ENCODE assay signal across 21 cellular contexts in the genomic region with DNA sequence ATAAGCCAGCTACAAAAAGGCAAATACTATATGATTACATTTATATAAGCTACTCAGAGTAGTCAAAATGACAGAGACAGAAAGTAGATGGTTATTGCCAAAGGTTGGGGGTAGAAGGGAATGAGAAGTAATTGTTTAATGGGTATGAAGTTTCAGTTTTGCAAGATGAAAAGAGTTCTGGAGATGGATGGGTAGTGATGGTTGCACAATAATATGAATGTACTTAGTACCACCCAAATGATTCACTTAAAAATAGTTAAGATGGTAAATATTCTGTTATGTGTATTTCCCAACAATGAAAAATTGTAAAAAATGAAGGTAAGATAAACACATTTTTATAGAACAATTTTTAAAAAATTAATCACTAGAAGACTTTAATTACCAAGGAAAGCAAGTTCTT.
DNase-seq lines count a peak whose midpoint lies in the region; ATAC-seq, FAIRE-seq and TF ChIP-seq lines count a peak whose summit lies in the region.
"Had no signal": no experiment of that assay in that cellular context is flagged by ENCODE, and none has a peak within 500 bp of the region (broad histone marks: within the 10 kb centered on the region; RNA-seq: fewer than 3 reads in every experiment).

No MANE protein-coding gene starts in this region.

- intact Hi-C loops in IMR-90 (cut with micrococcal nuclease), result no loop called here
- intact Hi-C loops in K562 (cut with micrococcal nuclease), result no loop called here

- H3K14ac ChIP-seq in IMR-90 (replicated peaks; ENCODE audit: low read depth, low read length), result no peak overlapping the region

- H3K4me3 ChIP-seq in IMR-90 (ENCODE audit: insufficient read depth, low read depth, low read length), result no peak overlapping the region
- no peak overlapping the region for H3K4me3 ChIP-seq in K562
- H3K4me3 ChIP-seq in fibroblast of pulmonary artery (replicated peaks; ENCODE audit: low read depth, low read length), result no peak overlapping the region
- H3K4me3 ChIP-seq: A549; BLaER1 treated with 17β-estradiol and CSF1 and Interleukin-3, amounts not matched to agents 10 nM and 100 nM had no signal

- CTCF ChIA-PET in IMR-90 (lab: Yijun Ruan, JAX), result no interaction called here
- CTCF ChIA-PET in K562 (lab: Yijun Ruan, JAX; ENCODE audit: low intra/inter-chr PET ratio), result no interaction called here

- no peaks in the 10 kb centered on the region for H3K36me3 Mint-ChIP-seq in endothelial cell (ENCODE audit: low read depth, unreplicated experiment)
- H3K36me3 Mint-ChIP-seq: CD8-positive, alpha-beta T cell had no signal

- no peak overlapping the region for H4K5ac ChIP-seq in IMR-90 (ENCODE audit: low read depth, low read length)

- H3K4me2 ChIP-seq in IMR-90 (ENCODE audit: low read depth, low read length) (no peak overlapping the region), K562 (ENCODE audit: insufficient read depth, low read length) (no peak overlapping the region)
- H3K4me2 ChIP-seq: A549; BLaER1 treated with 17β-estradiol and CSF1 and Interleukin-3, amounts not matched to agents 10 nM and 100 nM had no signal

- H3K79me1 ChIP-seq in IMR-90 (ENCODE audit: low read depth in 1 of 2, low read length in 2 of 2), result no peaks in the 10 kb centered on the region

- H4K91ac ChIP-seq in IMR-90 (ENCODE audit: insufficient read depth, low read depth, low read length), result no peak overlapping the region

- H3K23ac ChIP-seq in IMR-90 (ENCODE audit: low read depth, low read length), result no peak overlapping the region

- H3K79me2 ChIP-seq in K562 (ENCODE audit: control insufficient read depth, insufficient read depth, low read length), result no peaks in the 10 kb centered on the region

- no peak overlapping the region for H3K27ac ChIP-seq in IMR-90 (ENCODE audit: insufficient read depth, low read length)
- no peak overlapping the region for H3K27ac ChIP-seq in K562 (ENCODE audit: extremely low read depth, low read depth, low read length)
- H3K27ac ChIP-seq: 22Rv1; A549; BLaER1 treated with 17β-estradiol and CSF1 and Interleukin-3, amounts not matched to agents 10 nM and 100 nM; C4-2B had no signal

- H2BK15ac ChIP-seq in IMR-90 (ENCODE audit: low read depth, low read length), result no peak overlapping the region

- H4K20me1 ChIP-seq in IMR-90 (ENCODE audit: insufficient read depth, low read length) (no peaks in the 10 kb centered on the region), K562 (replicated peaks; ENCODE audit: control insufficient read depth, insufficient read depth, low read length) (no peaks in the 10 kb centered on the region)
- H4K20me1 ChIP-seq: BLaER1 treated with 17β-estradiol and CSF1 and Interleukin-3, amounts not matched to agents 10 nM and 100 nM had no signal

- no peak overlapping the region for H2BK20ac ChIP-seq in IMR-90 (ENCODE audit: low read depth, low read length)

- H3K4me1 Mint-ChIP-seq in endothelial cell (ENCODE audit: unreplicated experiment), result no peaks in the 10 kb centered on the region
- H3K4me1 Mint-ChIP-seq: B cell had no signal

- TF ChIP-seq CTCF in IMR-90 (conservative IDR thresholded peaks at IDR 0.05; ENCODE audit: low read depth, low read length) (no peak), K562 (IDR thresholded peaks at IDR 0.05 in 2 of 3, conservative IDR thresholded peaks at IDR 0.05 in 1 of 3; ENCODE audit: insufficient read depth in 2 of 3, low read depth in 1 of 3, low read length in 3 of 3) (no peak), fibroblast of pulmonary artery (IDR thresholded peaks at IDR 0.05; ENCODE audit: low read length, missing control alignments) (no peak), omental fat pad (IDR thresholded peaks at IDR 0.05) (no peak), endothelial cell (IDR thresholded peaks at IDR 0.05; ENCODE audit: unreplicated experiment) (no peak)

- H3K9me1 ChIP-seq in IMR-90 (ENCODE audit: insufficient read depth, low read length) (no peaks in the 10 kb centered on the region), K562 (ENCODE audit: control insufficient read depth, insufficient read depth, low read length) (no peaks in the 10 kb centered on the region)

- POLR2A ChIA-PET in IMR-90 (lab: Charles Lee; ENCODE audit: unreplicated experiment), result interaction anchor here (0.6 kb wide), 1 partner anchor 46 kb away, joined by 3 read pairs; no protein-coding TSS in a partner anchor
- POLR2A ChIA-PET in K562 (lab: Yijun Ruan, JAX), result no interaction called here

- no peak for ATAC-seq in IMR-90 (ENCODE audit: low read depth)
- no peak for ATAC-seq in K562
- ATAC-seq in omental fat pad (ENCODE audit: low FRiP score), result peak; percentile 66
- no peak for ATAC-seq in GM21576 (IDR thresholded peaks at IDR 0.05; ENCODE audit: unreplicated experiment)
- ATAC-seq: A549; CD8-positive, alpha-beta T cell had no signal

- H3K4me1 ChIP-seq in IMR-90 (ENCODE audit: control insufficient read depth, insufficient read depth, low read length), result no peaks in the 10 kb centered on the region
- no peaks in the 10 kb centered on the region for H3K4me1 ChIP-seq in K562 (replicated peaks in 1 of 2; ENCODE audit: control insufficient read depth in 2 of 2, insufficient read depth in 2 of 2, low read length in 2 of 2)
- H3K4me1 ChIP-seq: A549; BLaER1 treated with 17β-estradiol and CSF1 and Interleukin-3, amounts not matched to agents 10 nM and 100 nM; Caco-2 had no signal

- H2AFZ ChIP-seq in IMR-90 (replicated peaks; ENCODE audit: low read length, poor library complexity), result no peak overlapping the region
- no peak overlapping the region for H2AFZ ChIP-seq in K562 (ENCODE audit: low read depth, low read length)

- H3K27me3 Mint-ChIP-seq in endothelial cell (ENCODE audit: unreplicated experiment), result no peaks in the 10 kb centered on the region
- H3K27me3 Mint-ChIP-seq: B cell; CD4-positive, alpha-beta T cell had no signal

- dilution Hi-C loops in IMR-90 (cut with HindIII; ENCODE audit: low sequenced_read_pairs, unreplicated experiment), result no loop called here

- no peak overlapping the region for H3K27ac Mint-ChIP-seq in endothelial cell (ENCODE audit: unreplicated experiment)
- H3K27ac Mint-ChIP-seq: B cell; CD4-positive, alpha-beta T cell; CD8-positive, alpha-beta T cell had no signal

- H2BK5ac ChIP-seq in IMR-90 (ENCODE audit: low read depth, low read length, poor library complexity, severe bottlenecking), result no peak overlapping the region

- no peak overlapping the region for H3K56ac ChIP-seq in IMR-90 (ENCODE audit: extremely low read depth, insufficient read depth, low read length)

- H3K4ac ChIP-seq in IMR-90 (ENCODE audit: low read depth, low read length), result no peak overlapping the region

- H2AK9ac ChIP-seq in IMR-90 (replicated peaks; ENCODE audit: low read depth, low read length, poor library complexity), result no peak overlapping the region

- no peak overlapping the region for H3K18ac ChIP-seq in IMR-90 (ENCODE audit: low read depth, low read length)

- no peak for DNase-seq in IMR-90
- DNase-seq in K562 (ENCODE audit: extremely low read depth in 1 of 4, low spot score in 3 of 4), result no peak
- DNase-seq in fibroblast of pulmonary artery (ENCODE audit: low read depth), result peak; percentile 1
- DNase-seq in omental fat pad (ENCODE audit: low spot score), result no peak
- no peak for DNase-seq in endothelial cell (ENCODE audit: low spot score)
- no peak for DNase-seq in inferior parietal cortex (ENCODE audit: extremely low spot score)
- DNase-seq: AML-193; Caco-2; Calu3; CD4-positive, alpha-beta T cell; CD8-positive, alpha-beta T cell; DMS79 treated with DMSO at 0.1 percent for 48 hours; GF-D8 had no signal

- H3K9ac ChIP-seq in IMR-90 (ENCODE audit: low read depth, low read length), result no peak overlapping the region
- H3K9ac ChIP-seq in K562 (ENCODE audit: insufficient read depth in 1 of 2, low read depth in 2 of 2, low read length in 2 of 2), result no peak overlapping the region
- H3K9ac ChIP-seq: BLaER1 treated with 17β-estradiol and CSF1 and Interleukin-3, amounts not matched to agents 10 nM and 100 nM had no signal

- no peak overlapping the region for H2AK5ac ChIP-seq in IMR-90 (ENCODE audit: low read depth, low read length)

- no peaks in the 10 kb centered on the region for H3K36me3 ChIP-seq in IMR-90 (ENCODE audit: control insufficient read depth, insufficient read depth, low read length)
- peaks cover 33% of the 10 kb centered on the region for H3K36me3 ChIP-seq in K562 (ENCODE audit: control insufficient read depth, insufficient read depth, low read length)
- H3K36me3 ChIP-seq: BLaER1 treated with 17β-estradiol and CSF1 and Interleukin-3, amounts not matched to agents 10 nM and 100 nM had no signal

- BruUV-seq in IMR-90 (replicated peaks; lab: Mats Ljungman, UMichigan) (no TSS peak), K562 (replicated peaks; lab: Mats Ljungman, UMichigan) (no TSS peak)

- TF ChIP-seq RAD21 in IMR-90 (IDR thresholded peaks at IDR 0.05; ENCODE audit: low read length), result no peak
- TF ChIP-seq RAD21 in K562 (CRISPR knock-in tag; conservative IDR thresholded peaks at IDR 0.05 in 1 of 2, IDR thresholded peaks at IDR 0.05 in 1 of 2), result no peak

- TF ChIP-seq POLR2A in IMR-90 (IDR thresholded peaks at IDR 0.05; ENCODE audit: low read depth, low read length) (no peak), K562 (conservative IDR thresholded peaks at IDR 0.05) (no peak)

- in situ Hi-C loops in IMR-90 (cut with MboI; ENCODE audit: low sequenced_read_pairs) (no loop called here), K562 (cut with MboI) (no loop called here)

- TF ChIP-seq EP300 in K562 (IDR thresholded peaks at IDR 0.05; ENCODE audit: low read length), result no peak

- H4K8ac ChIP-seq in IMR-90 (ENCODE audit: low read depth in 2 of 2, low read length in 2 of 2), result no peak overlapping the region

- no peak overlapping the region for H2BK120ac ChIP-seq in IMR-90 (ENCODE audit: low read depth, low read length)

- FAIRE-seq in K562 (lab: Jason Lieb, UNC), result no peak
- FAIRE-seq: A549, D721Med, GM12891 had no signal

- no peaks in the 10 kb centered on the region for H3K27me3 ChIP-seq in IMR-90 (ENCODE audit: control insufficient read depth, insufficient read depth, low read length)
- no peaks in the 10 kb centered on the region for H3K27me3 ChIP-seq in K562 (ENCODE audit: control insufficient read depth in 2 of 2, insufficient read depth in 2 of 2, low read length in 2 of 2)
- H3K27me3 ChIP-seq: BLaER1 treated with 17β-estradiol and CSF1 and Interleukin-3, amounts not matched to agents 10 nM and 100 nM had no signal

- no peak overlapping the region for H3K4me3 Mint-ChIP-seq in endothelial cell (ENCODE audit: unreplicated experiment)
- H3K4me3 Mint-ChIP-seq: B cell; CD4-positive, alpha-beta T cell; CD8-positive, alpha-beta T cell had no signal

- no peaks in the 10 kb centered on the region for H3K9me3 Mint-ChIP-seq in endothelial cell (ENCODE audit: unreplicated experiment)
- H3K9me3 Mint-ChIP-seq: CD4-positive, alpha-beta T cell had no signal

- H3K9me3 ChIP-seq in IMR-90 (ENCODE audit: control insufficient read depth, insufficient read depth, low read length) (peaks cover 7% of the 10 kb centered on the region; the same call in 1 of the 2 replicates), K562 (replicated peaks; ENCODE audit: control insufficient read depth, insufficient read depth, low read depth, low read length) (no peaks in the 10 kb centered on the region)
- H3K9me3 ChIP-seq: A549; BLaER1 treated with 17β-estradiol and CSF1 and Interleukin-3, amounts not matched to agents 10 nM and 100 nM; Caco-2 had no signal

TF ChIP-seq in IMR-90, 13 proteins besides CTCF, POLR2A, EP300 and RAD21 (continues in another document):
- 0 out of 2 replicates have a peak, but pooled peaks have one; percentile 4 for TF ChIP-seq CEBPB (IDR thresholded peaks at IDR 0.05; ENCODE audit: low read depth, low read length)

TF ChIP-seq in K562, 482 proteins besides CTCF, POLR2A, EP300 and RAD21 (continues in another document):
- peak; percentile 74 for TF ChIP-seq CEBPB (tag; IDR thresholded peaks at IDR 0.05)
